In the genomic region with DNA sequence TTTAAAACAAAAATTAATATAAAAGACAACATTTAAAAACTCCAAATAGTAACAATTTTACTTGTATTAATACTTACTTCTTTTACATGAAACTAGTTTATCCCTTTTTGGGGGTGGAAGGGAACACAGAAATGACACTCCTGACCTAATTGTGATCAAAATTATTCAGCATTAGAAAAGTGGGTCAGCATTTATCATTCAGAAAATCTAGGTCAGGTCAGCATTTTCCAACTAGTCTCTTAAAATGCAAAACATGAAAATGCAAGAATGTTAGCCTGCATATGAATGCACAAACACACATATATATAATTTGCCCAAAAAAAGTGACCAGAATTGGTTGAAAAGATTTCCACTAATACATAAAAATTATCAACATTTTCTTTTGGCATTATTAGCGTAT, we compare ENCODE assay signal across 19 cellular contexts.
"Had no signal": no experiment of that assay in that cellular context is flagged by ENCODE, and none has a peak within 500 bp of the region (broad histone marks: within the 10 kb centered on the region; RNA-seq: fewer than 3 reads in every experiment).

No MANE protein-coding gene starts in this region.

- H3K27ac Mint-ChIP-seq: activated CD8-positive, alpha-beta memory T cell treated with anti-CD3 and anti-CD28 coated beads, Interleukin-2, amount 10 ng/mL, durations not matched to agents 7 days and 5 days; activated naive CD4-positive, alpha-beta T cell treated with anti-CD3 and anti-CD28 coated beads, Interleukin-2, amount 50 U/mL, for 72 hours; natural killer cell treated with Interleukin-12 subunit alpha and Interleukin-12 subunit beta and Interleukin-15 and Interleukin-18, amount 100 ng/mL, for 72 hours had no signal

- H3K27me3 ChIP-seq: body of pancreas had no signal

- H3K27me3 Mint-ChIP-seq: activated CD8-positive, alpha-beta memory T cell treated with anti-CD3 and anti-CD28 coated beads, Interleukin-2, amount 10 ng/mL, durations not matched to agents 7 days and 5 days; natural killer cell treated with Interleukin-12 subunit alpha and Interleukin-12 subunit beta and Interleukin-15 and Interleukin-18, amount 100 ng/mL, for 72 hours had no signal

- ATAC-seq: activated CD8-positive, alpha-beta memory T cell treated with anti-CD3 and anti-CD28 coated beads, Interleukin-2, amount 10 ng/mL, durations not matched to agents 7 days and 5 days; activated naive CD4-positive, alpha-beta T cell treated with anti-CD3 and anti-CD28 coated beads, Interleukin-2, amount 50 U/mL, for 72 hours; body of pancreas; esophagus mucosa; left ventricle myocardium superior; natural killer cell treated with Interleukin-12 subunit alpha and Interleukin-12 subunit beta and Interleukin-15 and Interleukin-18, amount 100 ng/mL, for 72 hours had no signal

- H3K9me3 ChIP-seq: body of pancreas had no signal

- DNase-seq: activated CD4-positive, alpha-beta T cell treated with anti-CD3 and anti-CD28 coated beads, Interleukin-2, amount 50 U/mL, for 48 hours; activated CD8-positive, alpha-beta memory T cell treated with anti-CD3 and anti-CD28 coated beads, Interleukin-2, amount 10 ng/mL, durations not matched to agents 7 days and 5 days; activated gamma-delta T cell; activated T-cell treated with anti-CD3 and anti-CD28 coated beads, Interleukin-2, amount 50 U/mL, for 1 hour; amniotic stem cell; body of pancreas; caudate nucleus; kidney glomerular epithelial cell; left ventricle myocardium superior; mesenchymal stem cell; nucleus accumbens; stimulated activated CD4-positive, alpha-beta T cell treated with anti-CD3 and anti-CD28 coated beads, Interleukin-4, amount 100 ng/mL, for 24 hours; stimulated activated naive CD4-positive, alpha-beta T cell treated with Interleukin-2 at 50 U/mL for 16 hours; T-helper 9 cell; trophoblast cell had no signal

- H3K9me3 Mint-ChIP-seq: activated naive CD4-positive, alpha-beta T cell treated with anti-CD3 and anti-CD28 coated beads, Interleukin-2, amount 50 U/mL, for 72 hours; natural killer cell treated with Interleukin-12 subunit alpha and Interleukin-12 subunit beta and Interleukin-15 and Interleukin-18, amount 100 ng/mL, for 72 hours had no signal

- H3K4me3 ChIP-seq: body of pancreas, skin epidermis had no signal

- H3K27ac ChIP-seq: body of pancreas, skin epidermis had no signal

- H3K4me3 Mint-ChIP-seq: activated CD8-positive, alpha-beta memory T cell treated with anti-CD3 and anti-CD28 coated beads, Interleukin-2, amount 10 ng/mL, durations not matched to agents 7 days and 5 days; natural killer cell treated with Interleukin-12 subunit alpha and Interleukin-12 subunit beta and Interleukin-15 and Interleukin-18, amount 100 ng/mL, for 72 hours had no signal
